25 cellular contexts compared by ENCODE assay signal in genomic region chr2:144317071-144317738, GRCh38.
"Had no signal": no experiment of that assay in that cellular context is flagged by ENCODE, and none has a peak within 500 bp of the region (broad histone marks: within the 10 kb centered on the region; RNA-seq: fewer than 3 reads in every experiment).

No MANE protein-coding gene starts in this region.

- DNase-seq: colonic mucosa; cortex of kidney; effector CD8-positive, alpha-beta T cell; effector memory CD8-positive, alpha-beta T cell; endodermal cell; erythroblast; esophagus squamous epithelium; foreskin fibroblast; foreskin melanocyte; gastrocnemius medialis; glutamatergic neuron; head of caudate nucleus; heart right ventricle; hippocampal formation; left cardiac atrium; left lung; left ventricle myocardium superior; lower lobe of right lung; mesenchymal stem cell; mucosa of descending colon; naive B cell had no signal

- H3K9me3 ChIP-seq: colonic mucosa, gastrocnemius medialis had no signal

- ATAC-seq: effector memory CD8-positive, alpha-beta T cell; esophagus mucosa; gastrocnemius medialis; heart right ventricle; left cardiac atrium; left lung; left ventricle myocardium superior; lower lobe of right lung; mucosa of descending colon had no signal

- H3K4me3 ChIP-seq: colonic mucosa, esophagus squamous epithelium, gastrocnemius medialis, heart right ventricle, left lung, lower lobe of right lung, mucosa of descending colon had no signal

- H3K27me3 Mint-ChIP-seq: dendritic cell treated with granulocyte-macrophage colony-stimulating factor and Interleukin-4, amounts not matched to agents 40 ng/mL and 50 ng/mL, for 4 days; effector memory CD8-positive, alpha-beta T cell; naive B cell had no signal

- H3K4me1 Mint-ChIP-seq: endodermal cell, mesothelial cell of epicardium had no signal

- H3K27ac Mint-ChIP-seq: dendritic cell treated with granulocyte-macrophage colony-stimulating factor and Interleukin-4, amounts not matched to agents 40 ng/mL and 50 ng/mL, for 4 days; effector memory CD8-positive, alpha-beta T cell; endodermal cell; mesothelial cell of epicardium had no signal

- H3K36me3 ChIP-seq: colonic mucosa, esophagus squamous epithelium, gastrocnemius medialis, heart right ventricle, left lung, lower lobe of right lung had no signal

- H3K4me3 Mint-ChIP-seq: dendritic cell treated with granulocyte-macrophage colony-stimulating factor and Interleukin-4, amounts not matched to agents 40 ng/mL and 50 ng/mL, for 4 days; effector memory CD8-positive, alpha-beta T cell; endodermal cell; mesothelial cell of epicardium; naive B cell had no signal

- H3K27ac ChIP-seq: colonic mucosa, epithelial cell of prostate, esophagus squamous epithelium, gastrocnemius medialis, heart right ventricle, left lung, lower lobe of right lung had no signal
